Comparison of ENCODE assay signal across 18 cellular contexts in the genomic region with DNA sequence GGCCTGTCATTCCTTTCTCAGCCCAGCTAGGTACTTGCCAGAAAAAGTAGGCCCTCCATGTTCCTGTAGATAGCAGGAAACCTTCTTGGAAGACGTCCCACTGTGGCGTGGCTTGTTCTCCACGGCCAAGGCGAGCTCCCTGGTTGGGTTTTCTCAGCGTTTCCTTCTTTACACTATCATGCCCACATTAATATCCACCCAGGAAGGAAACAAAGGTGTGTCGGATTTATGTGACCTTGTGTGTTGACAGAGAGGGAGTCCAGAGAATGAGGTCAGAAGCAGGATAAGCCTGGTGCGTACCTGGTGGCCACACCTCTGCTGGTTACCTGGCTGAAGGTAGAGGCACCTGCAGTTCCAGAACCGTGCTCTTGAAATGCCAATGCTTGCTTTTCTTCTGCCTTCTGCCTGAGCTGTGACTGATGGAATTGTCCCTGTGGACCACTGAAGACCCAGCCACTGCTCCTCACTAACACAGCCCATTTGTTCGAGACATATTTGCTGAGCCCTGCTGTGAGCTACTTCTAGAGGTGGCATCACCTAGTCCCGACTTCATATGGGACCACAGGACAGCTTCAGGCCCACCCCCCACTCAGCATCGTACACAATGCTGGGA. TPM values are rescaled to one million over a fixed set of nuclear protein-coding genes. Genes with fewer than 3 reads are reported as not detected.
DNase-seq lines count a peak whose midpoint lies in the region; TF ChIP-seq lines count a peak whose summit lies in the region.
"Had no signal": no experiment of that assay in that cellular context is flagged by ENCODE, and none has a peak within 500 bp of the region (broad histone marks: within the 10 kb centered on the region; RNA-seq: fewer than 3 reads in every experiment).

No MANE protein-coding gene starts in this region.

- TF ChIP-seq CTCF in Peyer's patch (IDR thresholded peaks at IDR 0.05): peak in 3 of 6 experiments; percentile 17 to 26 (median 26)

- no peak overlapping the region for H2AK5ac ChIP-seq in neuronal stem cell (ENCODE audit: low read depth, low read length)

- H3K4me2 ChIP-seq in neuronal stem cell (ENCODE audit: insufficient read depth, low read length, poor library complexity, severe bottlenecking): no peak overlapping the region
- H3K4me2 ChIP-seq: KMS-11 had no signal

- H3K27ac ChIP-seq in Peyer's patch (peak overlapping the region in 3 of 4 donors; percentile 19 to 69 (median 48)), esophagus (ENCODE audit: low read depth in 2 of 2, low read length in 1 of 2) (peak overlapping the region; percentile 49 to 86), neuronal stem cell (replicated peaks; ENCODE audit: low read length) (no peak overlapping the region)
- H3K27ac ChIP-seq: adrenal gland, GM23248, KMS-11, left ventricle myocardium inferior, SJCRH30, thyroid gland had no signal

- H2BK15ac ChIP-seq in neuronal stem cell (ENCODE audit: low read length): no peak overlapping the region

- H3K4me1 ChIP-seq in Peyer's patch (peaks cover 0 to 16% (median 0%) of the 10 kb centered on the region in 4 donors), esophagus (ENCODE audit: control insufficient read depth in 2 of 2, insufficient read depth in 2 of 2, low read length in 1 of 2) (peaks cover 0 to 6% of the 10 kb centered on the region in 2 donors), neuronal stem cell (ENCODE audit: control insufficient read depth in 2 of 2, insufficient read depth in 1 of 2, low read depth in 1 of 2, low read length in 2 of 2) (peaks cover 5 to 8% of the 10 kb centered on the region in 2 donors)
- H3K4me1 ChIP-seq: adrenal gland, left ventricle myocardium inferior, SJCRH30, thyroid gland had no signal

- in situ Hi-C loops in G401 (cut with HindIII; ENCODE audit: low sequenced_read_pairs): no loop called here

- no peak overlapping the region for H2BK5ac ChIP-seq in neuronal stem cell (ENCODE audit: low read length)

- no peak overlapping the region for H4K91ac ChIP-seq in neuronal stem cell (ENCODE audit: low read depth, low read length, poor library complexity)

- H3K79me1 ChIP-seq in neuronal stem cell (ENCODE audit: low read depth, low read length): peaks cover 7% of the 10 kb centered on the region

- H3K4me3 ChIP-seq in Peyer's patch (no peak overlapping the region), esophagus (ENCODE audit: low read depth in 1 of 2, low read length in 2 of 2) (no peak overlapping the region), neuronal stem cell (ENCODE audit: low read length in 2 of 2) (peak overlapping the region in 1 of 2 donors; percentile 27)
- H3K4me3 ChIP-seq: adrenal gland, GM23248, left ventricle myocardium inferior, SJCRH30, thyroid gland had no signal

- H3K14ac ChIP-seq in neuronal stem cell (ENCODE audit: low read length): peak overlapping the region; percentile 15

- no peak overlapping the region for H3K4ac ChIP-seq in neuronal stem cell (ENCODE audit: low read length)

- WGBS in esophagus, 2 donors: 58 to 64% methylated on average over 11 of the region's 11 CpGs
- WGBS in neuronal stem cell (ENCODE audit: extremely low coverage in 2 of 2, insufficient read length in 2 of 2, insufficient replicate concordance in 1 of 2), 2 donors: no CpG with 5 or more reads among the region's 11 CpGs

- DNase-seq in G401 (ENCODE audit: low spot score): peak; percentile 79
- DNase-seq in Peyer's patch: peak in 2 of 3 donors; percentile 62 to 70
- DNase-seq in neuronal stem cell (ENCODE audit: low spot score): no peak
- no peak for DNase-seq in Ammon's horn (ENCODE audit: low spot score)
- DNase-seq in SKM-1 (lab: John Stamatoyannopoulos, UW; ENCODE audit: unreplicated experiment): no peak
- no peak for DNase-seq in activated naive CD4-positive, alpha-beta T cell treated with anti-CD3 and anti-CD28 coated beads, Interleukin-2, amount 50 U/mL, for 16 hours
- DNase-seq: central memory CD4-positive, alpha-beta T cell; GM23248; left ventricle myocardium inferior; NCI-H1048; NCI-H2081 treated with DMSO at 0.1 percent for 48 hours; NCI-H524; nucleus accumbens; SJCRH30; thyroid gland had no signal

- H3K27me3 ChIP-seq in Peyer's patch: no peaks in the 10 kb centered on the region
- H3K27me3 ChIP-seq in esophagus (ENCODE audit: control insufficient read depth in 1 of 2, insufficient read depth in 2 of 2, low read length in 2 of 2): no peaks in the 10 kb centered on the region
- H3K27me3 ChIP-seq in neuronal stem cell (ENCODE audit: control insufficient read depth in 3 of 3, insufficient read depth in 3 of 3, low read depth in 1 of 3, low read length in 3 of 3): no peaks in the 10 kb centered on the region
- H3K27me3 ChIP-seq: adrenal gland, SJCRH30, thyroid gland had no signal

- no peaks in the 10 kb centered on the region for H3K36me3 ChIP-seq in Peyer's patch
- H3K36me3 ChIP-seq in esophagus (ENCODE audit: control insufficient read depth in 2 of 2, insufficient read depth in 2 of 2, low read length in 1 of 2): peaks cover 0 to 2% of the 10 kb centered on the region in 2 donors
- peaks cover 17 to 21% of the 10 kb centered on the region in 2 donors for H3K36me3 ChIP-seq in neuronal stem cell (replicated peaks in 1 of 2; ENCODE audit: control insufficient read depth in 2 of 2, insufficient read depth in 2 of 2, low read length in 2 of 2)
- H3K36me3 ChIP-seq: adrenal gland, left ventricle myocardium inferior, thyroid gland had no signal

- H3K9me3 ChIP-seq in Peyer's patch: no peaks in the 10 kb centered on the region
- H3K9me3 ChIP-seq in esophagus (ENCODE audit: control insufficient read depth in 2 of 2, insufficient read depth in 1 of 2, low read depth in 1 of 2, low read length in 1 of 2): peaks cover 0 to 3% of the 10 kb centered on the region in 2 donors
- no peaks in the 10 kb centered on the region for H3K9me3 ChIP-seq in neuronal stem cell (replicated peaks in 1 of 2; ENCODE audit: control insufficient read depth in 2 of 2, insufficient read depth in 1 of 2, low read depth in 1 of 2, low read length in 2 of 2)
- H3K9me3 ChIP-seq: adrenal gland, left ventricle myocardium inferior, SJCRH30, thyroid gland had no signal

- no peak overlapping the region for H4K8ac ChIP-seq in neuronal stem cell (ENCODE audit: low read depth, low read length)

- H2BK12ac ChIP-seq in neuronal stem cell (ENCODE audit: low read length): no peak overlapping the region

- no peak for TF ChIP-seq POLR2A in Peyer's patch (IDR thresholded peaks at IDR 0.05)

- H3K23ac ChIP-seq in neuronal stem cell (ENCODE audit: low read depth, low read length, poor library complexity): no peak overlapping the region

- no peak overlapping the region for H2AFZ ChIP-seq in neuronal stem cell (ENCODE audit: low read length)
- H2AFZ ChIP-seq: GM23248 had no signal

- H3K9ac ChIP-seq in neuronal stem cell (ENCODE audit: low read depth, low read length, poor library complexity): no peak overlapping the region
- H3K9ac ChIP-seq: GM23248, KMS-11 had no signal

- no peak overlapping the region for H2BK120ac ChIP-seq in neuronal stem cell (ENCODE audit: low read depth, low read length)

- no peak overlapping the region for H3K18ac ChIP-seq in neuronal stem cell (ENCODE audit: low read length)

RNA-seq across cellular contexts. Expression of gene ASPHD2, which starts 7.9 kb away (rescaled TPM):
- total RNA-seq in G401 (2014; rRNA removed; shearing (Covaris generic)): 2.8 and 3.2 TPM in 2 replicates
- total RNA-seq in Peyer's patch: 1 to 10 TPM in 3 of 4 donors, under 1 TPM in 1; 0.95 to 6.6 (median 1.4) TPM
- 1 to 10 TPM in 1 of 2 donors, under 1 TPM in 1; 0.43 to 1.5 TPM for polyA plus RNA-seq in esophagus
- 11.5 TPM for polyA plus RNA-seq in neuronal stem cell (2013, experiment 1 of 2)
- 11.4 TPM for polyA plus RNA-seq in neuronal stem cell (2013, experiment 2 of 2)

RNA-seq across cellular contexts. Expression of gene HPS4, which starts 46.6 kb away (rescaled TPM):
- 23.6 and 32.7 TPM in 2 replicates for total RNA-seq in G401 (2014; rRNA removed; shearing (Covaris generic))
- total RNA-seq in Peyer's patch: 10 to 100 TPM; 22.8 to 74.3 (median 47.0) TPM
- 10 to 100 TPM; 14.8 TPM for polyA plus RNA-seq in esophagus
- 29.8 TPM for polyA plus RNA-seq in neuronal stem cell (2013, experiment 1 of 2)
- polyA plus RNA-seq in neuronal stem cell (2013, experiment 2 of 2): 30.4 TPM

RNA-seq across cellular contexts. Expression of gene SRRD, which starts 46.7 kb away (rescaled TPM):
- 32.4 and 47.1 TPM in 2 replicates for total RNA-seq in G401 (2014; rRNA removed; shearing (Covaris generic))
- total RNA-seq in Peyer's patch: 10 to 100 TPM in 2 of 4 donors, 1 to 10 TPM in 2; 4.2 to 17.3 (median 10.1) TPM
- 10 to 100 TPM in 1 of 2 donors, 1 to 10 TPM in 1; 7.4 to 11.9 TPM for polyA plus RNA-seq in esophagus
- polyA plus RNA-seq in neuronal stem cell (2013, experiment 1 of 2): 11.3 TPM
- polyA plus RNA-seq in neuronal stem cell (2013, experiment 2 of 2): 11.1 TPM

Comparison
In these comparisons a context has a peak if more than half of its experiments do, and no peak if none do; other contexts are left out.
1. DNase-seq: peak in G401 (single experiment) and Peyer's patch (2 of 3); none in neuronal stem cell (single experiment), Ammon's horn (single experiment), SKM-1 (single experiment) and activated naive CD4-positive, alpha-beta T cell treated with anti-CD3 and anti-CD28 coated beads, Interleukin-2, amount 50 U/mL, for 16 hours (single experiment).